In genomic region chr12:56626691-56627090, GRCh38 we compare ENCODE assay signal across 17 cellular contexts. TPM values are rescaled to one million over a fixed set of nuclear protein-coding genes. Genes with fewer than 3 reads are reported as not detected.
DNase-seq lines count a peak whose midpoint lies in the region; ATAC-seq and TF ChIP-seq lines count a peak whose summit lies in the region.
"Had no signal": no experiment of that assay in that cellular context is flagged by ENCODE, and none has a peak within 500 bp of the region (broad histone marks: within the 10 kb centered on the region; RNA-seq: fewer than 3 reads in every experiment).

No MANE protein-coding gene starts in this region.

- CTCF ChIA-PET in CD4-positive, alpha-beta memory T cell (lab: Charles Lee; ENCODE audit: partially characterized antibody), result interaction anchor here (0.7 to 9.3 kb wide), 3 partner anchors 9 to 60 kb away, joined by 3 to 68 read pairs (median 4); no protein-coding TSS in a partner anchor
- CTCF ChIA-PET in HEK293 (lab: Yijun Ruan, JAX), result interaction anchor here (4.0 kb wide), 1 partner anchor 10 kb away, joined by 32 read pairs; no protein-coding TSS in a partner anchor

- H3K36me3 Mint-ChIP-seq in CD4-positive, alpha-beta memory T cell, result peaks cover 7 to 52% of the 10 kb centered on the region in 2 donors

- H3K27me3 Mint-ChIP-seq in CD4-positive, alpha-beta memory T cell, result no peaks in the 10 kb centered on the region

- TF ChIP-seq CTCF in HEK293 (tag by site-specific recombination; IDR thresholded peaks at IDR 0.05) (no peak), VCaP (conservative IDR thresholded peaks at IDR 0.05) (no peak), uterus (IDR thresholded peaks at IDR 0.05) (no peak)

- H3K4me1 Mint-ChIP-seq in CD4-positive, alpha-beta memory T cell, result peaks cover 40 to 73% (median 60%) of the 10 kb centered on the region in 4 donors

- H3K36me3 ChIP-seq in CD4-positive, alpha-beta memory T cell (ENCODE audit: insufficient read depth, low read length), result peaks cover 4% of the 10 kb centered on the region
- H3K36me3 ChIP-seq in HEK293 (ENCODE audit: control insufficient read depth in 2 of 2, insufficient read depth in 1 of 2, low read length in 2 of 2) (peaks cover 15 to 35% of the 10 kb centered on the region in 2 experiments; a peak in 2 of 3 replicates), muscle layer of duodenum (ENCODE audit: control insufficient read depth in 1 of 2, insufficient read depth in 2 of 2, low read length in 2 of 2) (peaks cover 9 to 13% of the 10 kb centered on the region in 2 donors), uterus (no peaks in the 10 kb centered on the region)
- H3K36me3 ChIP-seq: colonic mucosa had no signal

- intact Hi-C loops in CD4-positive, alpha-beta memory T cell (cut with micrococcal nuclease), result no loop called here
- intact Hi-C loops in uterus (cut with DNase I; ENCODE audit: low total_unique reads), result no loop called here

- POLR2A ChIA-PET in CD4-positive, alpha-beta memory T cell (lab: Charles Lee; ENCODE audit: partially characterized antibody), result interaction anchor here (0.8 to 6.6 kb wide), 4 partner anchors 9 to 61 kb away, joined by 3 to 67 read pairs (median 6); partner anchors contain the start of gene PTGES3
- POLR2A ChIA-PET in HEK293 (lab: Yijun Ruan, JAX), result interaction anchor here (0.5 to 1.1 kb wide), 2 partner anchors 9 to 10 kb away, joined by 3 to 7 read pairs; no protein-coding TSS in a partner anchor

- peaks cover 0 to 2% (median 0%) of the 10 kb centered on the region in 8 donors for H3K9me3 Mint-ChIP-seq in CD4-positive, alpha-beta memory T cell

- H3K4me1 ChIP-seq in CD4-positive, alpha-beta memory T cell (ENCODE audit: insufficient read depth, low read length), result peaks cover 76% of the 10 kb centered on the region
- H3K4me1 ChIP-seq in HEK293 (ENCODE audit: control insufficient read depth, insufficient read depth, low read length) (peaks cover 15% of the 10 kb centered on the region), muscle layer of duodenum (ENCODE audit: control insufficient read depth in 1 of 2, insufficient read depth in 2 of 2, low read length in 2 of 2) (peaks cover 3 to 64% of the 10 kb centered on the region in 2 donors), uterus (peaks cover 13 to 26% of the 10 kb centered on the region in 2 donors)

- no peak for ATAC-seq in HG03342 (IDR thresholded peaks at IDR 0.05; ENCODE audit: unreplicated experiment)
- ATAC-seq in GM19455 (IDR thresholded peaks at IDR 0.05; ENCODE audit: unreplicated experiment), result no peak
- ATAC-seq: activated CD4-positive, CD25-positive, alpha-beta regulatory T cell treated with anti-CD3 and anti-CD28 coated beads, Interleukin-2, amount 50 U/mL, for 24 hours; foreskin keratinocyte had no signal

- no peak for TF ChIP-seq POLR2A in uterus (IDR thresholded peaks at IDR 0.05)

- no peak overlapping the region for H3K4me3 ChIP-seq in CD4-positive, alpha-beta memory T cell (ENCODE audit: low read length in 2 of 2)
- H3K4me3 ChIP-seq in HEK293 (ENCODE audit: low read depth, low read length) (no peak overlapping the region), muscle layer of duodenum (ENCODE audit: low read depth in 1 of 2, low read length in 2 of 2) (no peak overlapping the region), uterus (no peak overlapping the region)
- H3K4me3 ChIP-seq: colonic mucosa, left ventricle myocardium inferior, right atrium auricular region had no signal

- H3K27ac Mint-ChIP-seq in CD4-positive, alpha-beta memory T cell, result peak overlapping the region; percentile 19 to 66 (median 49)

- no peaks in the 10 kb centered on the region for H3K27me3 ChIP-seq in CD4-positive, alpha-beta memory T cell (ENCODE audit: insufficient read depth, low read length)
- H3K27me3 ChIP-seq in muscle layer of duodenum (ENCODE audit: low read depth, low read length), result no peaks in the 10 kb centered on the region
- H3K27me3 ChIP-seq in uterus, result no peaks in the 10 kb centered on the region
- H3K27me3 ChIP-seq: colonic mucosa, foreskin keratinocyte, right atrium auricular region had no signal

- DNase-seq in CD4-positive, alpha-beta memory T cell, result no peak
- no peak for DNase-seq in NAMALWA (ENCODE audit: low spot score)
- DNase-seq in uterus, result no peak
- DNase-seq: aorta, colonic mucosa, DMS79 treated with DMSO at 0.1 percent for 48 hours, foreskin keratinocyte, left ventricle myocardium inferior, NCI-H2081, NCI-H69 had no signal

- no peak overlapping the region for H3K27ac ChIP-seq in CD4-positive, alpha-beta memory T cell (ENCODE audit: low read depth, low read length)
- H3K27ac ChIP-seq in HEK293 (ENCODE audit: extremely low read depth, low read depth, low read length) (no peak overlapping the region), VCaP (peak overlapping the region; percentile 97), muscle layer of duodenum (ENCODE audit: low read length) (peak overlapping the region; percentile 25), uterus (no peak overlapping the region)
- H3K27ac ChIP-seq: colonic mucosa, foreskin keratinocyte, left ventricle myocardium inferior, right atrium auricular region had no signal

- H3K4me3 Mint-ChIP-seq in CD4-positive, alpha-beta memory T cell, result peak overlapping the region in 3 of 8 donors; percentile 5 to 6 (median 6)

- H3K9me3 ChIP-seq in CD4-positive, alpha-beta memory T cell (ENCODE audit: control insufficient read depth in 1 of 2, low read length in 2 of 2), result no peaks in the 10 kb centered on the region
- H3K9me3 ChIP-seq in HEK293 (ENCODE audit: control insufficient read depth, insufficient read depth, low read depth, low read length) (no peaks in the 10 kb centered on the region), muscle layer of duodenum (ENCODE audit: control insufficient read depth in 1 of 2, low read length in 2 of 2) (no peaks in the 10 kb centered on the region), uterus (no peaks in the 10 kb centered on the region)
- H3K9me3 ChIP-seq: colonic mucosa, left ventricle myocardium inferior, right atrium auricular region had no signal

TF ChIP-seq in HEK293, 187 proteins besides CTCF, POLR2A, EP300 and RAD21:
- TF ChIP-seq ZNF549 (tag by site-specific recombination; IDR thresholded peaks at IDR 0.05), result no peak
- no peak for TF ChIP-seq ZNF776 (tag by site-specific recombination; IDR thresholded peaks at IDR 0.05; ENCODE audit: borderline replicate concordance)
- TF ChIP-seq ZNF10 (tag by site-specific recombination; IDR thresholded peaks at IDR 0.05), result peak; percentile 22; the same call in 1 of the 2 replicates
- TF ChIP-seq SP7 (tag by site-specific recombination; IDR thresholded peaks at IDR 0.05), result no peak

RNA-seq across cellular contexts. Expression of gene BAZ2A, which starts 3.4 kb away (rescaled TPM):
- total RNA-seq in CD4-positive, alpha-beta memory T cell, result 100 to 1,000 TPM; 206 to 212 TPM
- polyA plus RNA-seq in CD4-positive, alpha-beta memory T cell, result 10 to 100 TPM in 1 of 2 donors, 1 to 10 TPM in 1; 3.8 to 36.6 TPM
- total RNA-seq in uterus, result 100 to 1,000 TPM in 1 of 4 donors, 10 to 100 TPM in 3; 25.1 to 136 (median 28.9) TPM

RNA-seq across cellular contexts. Expression of gene ATP5F1B, which starts 19.1 kb away (rescaled TPM):
- total RNA-seq in CD4-positive, alpha-beta memory T cell, result 100 to 1,000 TPM; 243 to 256 TPM
- polyA plus RNA-seq in CD4-positive, alpha-beta memory T cell, result 1,000 to 10,000 TPM in 1 of 2 donors, 100 to 1,000 TPM in 1; 771 to 1,156 TPM
- 100 to 1,000 TPM; 166 to 279 (median 244) TPM for total RNA-seq in uterus

Comparison
In these comparisons a context has a peak if more than half of its experiments do, and no peak if none do; other contexts are left out.
1. H3K27ac ChIP-seq: peak in VCaP (single experiment) and muscle layer of duodenum (single experiment); none in CD4-positive, alpha-beta memory T cell (single experiment), HEK293 (single experiment) and uterus (0 of 2).